8 cellular contexts compared by ENCODE assay signal in the genomic region with DNA sequence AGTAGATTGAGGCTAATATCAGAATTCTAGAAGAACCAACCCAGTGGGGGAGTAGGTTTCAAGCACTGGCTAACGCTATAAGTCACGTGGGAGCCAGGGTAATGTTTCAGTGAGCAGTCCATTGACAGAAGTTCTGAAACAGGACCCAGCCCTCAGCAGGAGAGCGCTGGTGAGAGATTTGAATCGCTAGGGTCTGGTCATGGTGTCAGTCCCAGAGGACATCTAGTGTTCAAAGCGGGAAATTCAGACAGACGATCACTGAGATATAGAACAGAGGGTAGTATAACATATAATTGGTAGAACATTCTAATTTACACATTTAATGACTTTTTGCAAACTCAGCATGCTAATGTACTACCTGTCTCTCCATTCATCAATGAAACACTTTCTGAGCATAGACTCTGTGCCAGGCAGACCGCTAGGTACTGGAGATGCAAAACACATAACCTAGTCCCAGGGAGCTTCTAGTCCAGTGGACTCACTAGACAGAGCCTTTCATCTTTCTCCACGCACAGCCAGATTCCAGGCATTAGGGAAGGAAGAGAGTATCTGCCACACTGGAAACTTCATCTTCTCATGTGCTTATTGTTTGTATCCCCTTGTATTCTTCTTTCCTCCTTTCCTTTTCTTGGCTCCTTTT. TPM values are rescaled to one million over a fixed set of nuclear protein-coding genes. Genes with fewer than 3 reads are reported as not detected.
DNase-seq lines count a peak whose midpoint lies in the region; ATAC-seq and TF ChIP-seq lines count a peak whose summit lies in the region.

No MANE protein-coding gene starts in this region.

- ATAC-seq in GM21526 (IDR thresholded peaks at IDR 0.05; ENCODE audit: low FRiP score, unreplicated experiment) (peak; percentile 86), RWPE2 (ENCODE audit: low read depth) (peak; percentile 94)

- H3K27ac ChIP-seq in RWPE2 (ENCODE audit: poor library complexity, severe bottlenecking) (no peak overlapping the region), sigmoid colon (no peak overlapping the region)

- TF ChIP-seq CTCF in RWPE2 (IDR thresholded peaks at IDR 0.05; ENCODE audit: poor library complexity, severe bottlenecking) (peak; percentile 85), sigmoid colon (IDR thresholded peaks at IDR 0.05) (peak; percentile 26 to 55 (median 49))

- TF ChIP-seq POLR2A in sigmoid colon (IDR thresholded peaks at IDR 0.05), result no peak

- no peak for TF ChIP-seq EP300 in sigmoid colon (IDR thresholded peaks at IDR 0.05)

- intact Hi-C loops in sigmoid colon (cut with DNase I), result loop anchor here (2.0 to 10.0 kb wide), 3 partner anchors 161 to 249 kb away; a partner anchor contains a TSS

- H3K27me3 ChIP-seq in RWPE2 (ENCODE audit: insufficient read depth, poor library complexity, severe bottlenecking), result peaks cover 17% of the 10 kb centered on the region
- H3K27me3 ChIP-seq in sigmoid colon, result peaks cover 0 to 8% (median 7%) of the 10 kb centered on the region in 3 donors

- DNase-seq in GM03348 (ENCODE audit: low spot score) (peak; percentile 73), HuH-7 (ENCODE audit: low spot score) (peak; percentile 59), RWPE2 (ENCODE audit: low spot score) (no peak), astrocyte of the hippocampus (ENCODE audit: low read depth, low spot score) (peak; percentile 61), hepatic stellate cell (ENCODE audit: low spot score) (peak; percentile 57), sigmoid colon (no peak)
- DNase-seq in NK-92 treated with Interleukin-12 subunit alpha and Interleukin-12 subunit beta, amount 100 ng/mL, for 24 hours (lab: John Stamatoyannopoulos, UW), result no peak

- WGBS in sigmoid colon, 2 donors, result 10 to 18% methylated on average over 8 of the region's 8 CpGs

- H3K4me1 ChIP-seq in RWPE2 (ENCODE audit: insufficient read depth, poor library complexity, severe bottlenecking) (no peaks in the 10 kb centered on the region), sigmoid colon (peaks cover 0 to 6% (median 2%) of the 10 kb centered on the region in 4 donors)

- no peak overlapping the region for H3K4me3 ChIP-seq in RWPE2 (ENCODE audit: severe bottlenecking)
- no peak overlapping the region for H3K4me3 ChIP-seq in sigmoid colon

- H3K9me3 ChIP-seq in RWPE2 (ENCODE audit: severe bottlenecking), result no peaks in the 10 kb centered on the region
- no peaks in the 10 kb centered on the region for H3K9me3 ChIP-seq in sigmoid colon

- no peaks in the 10 kb centered on the region for H3K36me3 ChIP-seq in RWPE2 (ENCODE audit: low read depth)
- no peaks in the 10 kb centered on the region for H3K36me3 ChIP-seq in sigmoid colon

RNA-seq across cellular contexts. Expression of a gene that starts 35.4 kb away (rescaled TPM):
- 1 to 10 TPM in 1 of 4 donors, not detected in 3; 2.6 TPM for total RNA-seq in sigmoid colon
- not detected for polyA plus RNA-seq in sigmoid colon

RNA-seq across cellular contexts. Expression of a gene that starts 53.1 kb away (rescaled TPM):
- total RNA-seq in sigmoid colon, result 100 to 1,000 TPM; 148 to 581 (median 428) TPM
- 100 to 1,000 TPM; 111 to 584 (median 192) TPM for polyA plus RNA-seq in sigmoid colon

Comparison
In these comparisons a context has a peak if more than half of its experiments do, and no peak if none do; other contexts are left out.
1. DNase-seq: peak in GM03348 (single experiment), HuH-7 (single experiment), astrocyte of the hippocampus (single experiment) and hepatic stellate cell (single experiment); none in RWPE2 (single experiment), sigmoid colon (single experiment) and NK-92 treated with Interleukin-12 subunit alpha and Interleukin-12 subunit beta, amount 100 ng/mL, for 24 hours (single experiment).